1 cellular context compared by ENCODE assay signal in genomic region chr6:149854017-149854416, GRCh38.
TF ChIP-seq lines count a peak whose summit lies in the region.

No MANE protein-coding gene starts in this region.

TF ChIP-seq in HepG2, 621 proteins besides CTCF, POLR2A, EP300 and RAD21:
- TF ChIP-seq, protein P1, sequence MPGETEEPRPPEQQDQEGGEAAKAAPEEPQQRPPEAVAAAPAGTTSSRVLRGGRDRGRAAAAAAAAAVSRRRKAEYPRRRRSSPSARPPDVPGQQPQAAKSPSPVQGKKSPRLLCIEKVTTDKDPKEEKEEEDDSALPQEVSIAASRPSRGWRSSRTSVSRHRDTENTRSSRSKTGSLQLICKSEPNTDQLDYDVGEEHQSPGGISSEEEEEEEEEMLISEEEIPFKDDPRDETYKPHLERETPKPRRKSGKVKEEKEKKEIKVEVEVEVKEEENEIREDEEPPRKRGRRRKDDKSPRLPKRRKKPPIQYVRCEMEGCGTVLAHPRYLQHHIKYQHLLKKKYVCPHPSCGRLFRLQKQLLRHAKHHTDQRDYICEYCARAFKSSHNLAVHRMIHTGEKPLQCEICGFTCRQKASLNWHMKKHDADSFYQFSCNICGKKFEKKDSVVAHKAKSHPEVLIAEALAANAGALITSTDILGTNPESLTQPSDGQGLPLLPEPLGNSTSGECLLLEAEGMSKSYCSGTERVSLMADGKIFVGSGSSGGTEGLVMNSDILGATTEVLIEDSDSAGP (CRISPR knock-in tag; IDR thresholded peaks at IDR 0.05; ENCODE audit: borderline replicate concordance), result 0 out of 2 replicates have a peak, but pooled peaks have one; percentile 13
- TF ChIP-seq, protein P2, sequence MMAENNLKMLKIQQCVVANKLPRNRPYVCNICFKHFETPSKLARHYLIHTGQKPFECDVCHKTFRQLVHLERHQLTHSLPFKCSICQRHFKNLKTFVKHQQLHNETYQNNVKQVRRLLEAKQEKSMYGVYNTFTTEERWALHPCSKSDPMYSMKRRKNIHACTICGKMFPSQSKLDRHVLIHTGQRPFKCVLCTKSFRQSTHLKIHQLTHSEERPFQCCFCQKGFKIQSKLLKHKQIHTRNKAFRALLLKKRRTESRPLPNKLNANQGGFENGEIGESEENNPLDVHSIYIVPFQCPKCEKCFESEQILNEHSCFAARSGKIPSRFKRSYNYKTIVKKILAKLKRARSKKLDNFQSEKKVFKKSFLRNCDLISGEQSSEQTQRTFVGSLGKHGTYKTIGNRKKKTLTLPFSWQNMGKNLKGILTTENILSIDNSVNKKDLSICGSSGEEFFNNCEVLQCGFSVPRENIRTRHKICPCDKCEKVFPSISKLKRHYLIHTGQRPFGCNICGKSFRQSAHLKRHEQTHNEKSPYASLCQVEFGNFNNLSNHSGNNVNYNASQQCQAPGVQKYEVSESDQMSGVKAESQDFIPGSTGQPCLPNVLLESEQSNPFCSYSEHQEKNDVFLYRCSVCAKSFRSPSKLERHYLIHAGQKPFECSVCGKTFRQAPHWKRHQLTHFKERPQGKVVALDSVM (CRISPR knock-in tag; IDR thresholded peaks at IDR 0.05), result peak; percentile 72
